ENCODE assay signal across 9 cellular contexts in genomic region chr20:22385602-22386299, GRCh38.
A peak's percentile ranks its signal among the peaks of the same experiment; 100 is the strongest.
DNase-seq lines count a peak whose midpoint lies in the region; ATAC-seq, FAIRE-seq and TF ChIP-seq lines count a peak whose summit lies in the region.
"Had no signal": no experiment of that assay in that cellular context is flagged by ENCODE, and none has a peak within 500 bp of the region (broad histone marks: within the 10 kb centered on the region; RNA-seq: fewer than 3 reads in every experiment).

No MANE protein-coding gene starts in this region.

- H3K4me3 ChIP-seq in HepG2 (replicated peaks in 1 of 3; ENCODE audit: insufficient read depth in 1 of 3, low read depth in 2 of 3, low read length in 3 of 3) (no peak overlapping the region), colonic mucosa (no peak overlapping the region), spleen (no peak overlapping the region)

- H3K4me1 ChIP-seq in HepG2 (ENCODE audit: insufficient read depth, low read length) (peaks cover 17% of the 10 kb centered on the region), colonic mucosa (no peaks in the 10 kb centered on the region), spleen (no peaks in the 10 kb centered on the region)

- TF ChIP-seq CTCF in HepG2 (CRISPR knock-in tag; IDR thresholded peaks at IDR 0.05) (peak; percentile 92), colonic mucosa (IDR thresholded peaks at IDR 0.05) (no peak), spleen (IDR thresholded peaks at IDR 0.05 in 8 of 11, conservative IDR thresholded peaks at IDR 0.05 in 3 of 11) (no peak)

- H3K9ac ChIP-seq in HepG2 (ENCODE audit: insufficient read depth, low read depth, low read length) (no peak overlapping the region), colonic mucosa (ENCODE audit: low read depth in 2 of 2, low read length in 2 of 2) (no peak overlapping the region)
- H3K9ac ChIP-seq: KMS-11 had no signal

- in situ Hi-C loops in HepG2 (cut with HindIII; ENCODE audit: extremely low pct_ligation_motif_present, low pct_unique_long_range_greater_than_20kb): loop anchor here (5.0 kb wide), 1 partner anchor 202 kb away; no protein-coding TSS in a partner anchor

- POLR2A ChIA-PET in HepG2 (lab: Yijun Ruan, JAX): no interaction called here

- H2AFZ ChIP-seq in HepG2 (ENCODE audit: low read length): no peak overlapping the region

- TF ChIP-seq POLR2A in HepG2 (IDR thresholded peaks at IDR 0.05; ENCODE audit: insufficient read depth in 1 of 2, low read depth in 2 of 2, low read length in 2 of 2) (no peak), spleen (IDR thresholded peaks at IDR 0.05) (no peak)

- BruUV-seq in HepG2 (replicated peaks; lab: Mats Ljungman, UMichigan): no TSS peak

- 3% methylated on average over 7 of the region's 7 CpGs for WGBS in HepG2 (ENCODE audit: low lambda C conversion rate)
- 55 to 71% (median 64%) methylated on average over 7 of the region's 7 CpGs for WGBS in spleen, 5 donors

- H3K36me3 ChIP-seq in HepG2 (replicated peaks in 1 of 2; ENCODE audit: control insufficient read depth in 1 of 2, insufficient read depth in 2 of 2, low read length in 2 of 2) (no peaks in the 10 kb centered on the region), colonic mucosa (no peaks in the 10 kb centered on the region), spleen (no peaks in the 10 kb centered on the region)

- H3K27me3 ChIP-seq in HepG2 (ENCODE audit: control insufficient read depth in 1 of 2, insufficient read depth in 2 of 2, low read length in 2 of 2) (peaks cover 0 to 45% of the 10 kb centered on the region in 2 experiments; a peak in 3 of 5 replicates), colonic mucosa (no peaks in the 10 kb centered on the region), spleen (replicated peaks in 1 of 7) (peaks cover 0 to 7% (median 0%) of the 10 kb centered on the region in 7 donors)

- TF ChIP-seq EP300 in HepG2 (IDR thresholded peaks at IDR 0.05; ENCODE audit: low read depth in 2 of 2, low read length in 2 of 2): no peak
- TF ChIP-seq EP300 in HepG2 (CRISPR knock-in tag; IDR thresholded peaks at IDR 0.05; ENCODE audit: borderline replicate concordance): no peak

- no peaks in the 10 kb centered on the region for H3K79me2 ChIP-seq in HepG2 (ENCODE audit: insufficient read depth, low read length)

- no peak overlapping the region for H3K27ac ChIP-seq in HepG2 (ENCODE audit: extremely low read length, insufficient read depth, low read length)
- H3K27ac ChIP-seq in colonic mucosa: no peak overlapping the region
- no peak overlapping the region for H3K27ac ChIP-seq in spleen
- H3K27ac ChIP-seq: KMS-11 had no signal

- CTCF ChIA-PET in HepG2 (lab: Yijun Ruan, JAX; ENCODE audit: low intra/inter-chr PET ratio, low total read pairs): interaction anchor here (0.8 to 3.0 kb wide), 6 partner anchors 47 to 298 kb away, joined by 3 to 27 read pairs (median 10); no protein-coding TSS in a partner anchor

- ATAC-seq in HepG2: peak; percentile 94

- intact Hi-C loops in HepG2 (cut with micrococcal nuclease; ENCODE audit: unreplicated experiment): loop anchor here (1.0 to 5.0 kb wide), 6 partner anchors 45 to 299 kb away; no protein-coding TSS in a partner anchor
- intact Hi-C loops in colonic mucosa (cut with DNase I): loop anchor here (5.0 kb wide), 1 partner anchor 202 kb away; no protein-coding TSS in a partner anchor
- intact Hi-C loops in spleen (cut with DNase I; ENCODE audit: low total_unique reads): no loop called here

- H3K4me2 ChIP-seq in HepG2 (ENCODE audit: low read depth, low read length): 0 out of 2 replicates have a peak overlapping the region, but pooled peaks have one; percentile 18
- H3K4me2 ChIP-seq: KMS-11 had no signal

- peak; percentile 93 for FAIRE-seq in HepG2 (lab: Jason Lieb, UNC)

- H3K9me3 ChIP-seq in HepG2 (ENCODE audit: low read length) (no peaks in the 10 kb centered on the region), colonic mucosa (no peaks in the 10 kb centered on the region), spleen (no peaks in the 10 kb centered on the region)

- DNase-seq in DMS153 treated with DMSO at 0.1 percent for 48 hours (lab: John Stamatoyannopoulos, UW; ENCODE audit: unreplicated experiment) (peak; percentile 46), NCI-H146 treated with DMSO at 0.1 percent for 48 hours (lab: John Stamatoyannopoulos, UW; ENCODE audit: unreplicated experiment) (peak; percentile 84), SW480 (ENCODE audit: low spot score) (peak; percentile 71), HepG2 (ENCODE audit: low spot score) (peak; percentile 75), nucleus accumbens (lab: John Stamatoyannopoulos, UW) (no peak), colonic mucosa (no peak), NCI-H446 (lab: John Stamatoyannopoulos, UW) (no peak), spleen (no peak)

- TF ChIP-seq RAD21 in HepG2 (CRISPR knock-in tag; IDR thresholded peaks at IDR 0.05): peak; percentile 95

- H4K20me1 ChIP-seq in HepG2 (ENCODE audit: insufficient read depth, low read length): no peaks in the 10 kb centered on the region

TF ChIP-seq in HepG2, 621 proteins besides CTCF, POLR2A, EP300 and RAD21 (continues in another document):
- TF ChIP-seq IKZF4 (CRISPR knock-in tag; IDR thresholded peaks at IDR 0.05; ENCODE audit: borderline replicate concordance, low read depth, not compliant biosample characterization): no peak
- TF ChIP-seq ZNF558 (CRISPR knock-in tag; IDR thresholded peaks at IDR 0.05; ENCODE audit: borderline replicate concordance): no peak
- TF ChIP-seq, protein P1, sequence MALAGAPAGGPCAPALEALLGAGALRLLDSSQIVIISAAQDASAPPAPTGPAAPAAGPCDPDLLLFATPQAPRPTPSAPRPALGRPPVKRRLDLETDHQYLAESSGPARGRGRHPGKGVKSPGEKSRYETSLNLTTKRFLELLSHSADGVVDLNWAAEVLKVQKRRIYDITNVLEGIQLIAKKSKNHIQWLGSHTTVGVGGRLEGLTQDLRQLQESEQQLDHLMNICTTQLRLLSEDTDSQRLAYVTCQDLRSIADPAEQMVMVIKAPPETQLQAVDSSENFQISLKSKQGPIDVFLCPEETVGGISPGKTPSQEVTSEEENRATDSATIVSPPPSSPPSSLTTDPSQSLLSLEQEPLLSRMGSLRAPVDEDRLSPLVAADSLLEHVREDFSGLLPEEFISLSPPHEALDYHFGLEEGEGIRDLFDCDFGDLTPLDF (CRISPR knock-in tag; IDR thresholded peaks at IDR 0.05): no peak
- no peak for TF ChIP-seq RARG (CRISPR knock-in tag; IDR thresholded peaks at IDR 0.05; ENCODE audit: low read depth)
- no peak for TF ChIP-seq BATF2 (CRISPR knock-in tag; IDR thresholded peaks at IDR 0.05)
- no peak for TF ChIP-seq ZMYM2 (CRISPR knock-in tag; IDR thresholded peaks at IDR 0.05)
- no peak for TF ChIP-seq ZFP90 (CRISPR knock-in tag; IDR thresholded peaks at IDR 0.05; ENCODE audit: borderline replicate concordance)
- TF ChIP-seq, protein P2, sequence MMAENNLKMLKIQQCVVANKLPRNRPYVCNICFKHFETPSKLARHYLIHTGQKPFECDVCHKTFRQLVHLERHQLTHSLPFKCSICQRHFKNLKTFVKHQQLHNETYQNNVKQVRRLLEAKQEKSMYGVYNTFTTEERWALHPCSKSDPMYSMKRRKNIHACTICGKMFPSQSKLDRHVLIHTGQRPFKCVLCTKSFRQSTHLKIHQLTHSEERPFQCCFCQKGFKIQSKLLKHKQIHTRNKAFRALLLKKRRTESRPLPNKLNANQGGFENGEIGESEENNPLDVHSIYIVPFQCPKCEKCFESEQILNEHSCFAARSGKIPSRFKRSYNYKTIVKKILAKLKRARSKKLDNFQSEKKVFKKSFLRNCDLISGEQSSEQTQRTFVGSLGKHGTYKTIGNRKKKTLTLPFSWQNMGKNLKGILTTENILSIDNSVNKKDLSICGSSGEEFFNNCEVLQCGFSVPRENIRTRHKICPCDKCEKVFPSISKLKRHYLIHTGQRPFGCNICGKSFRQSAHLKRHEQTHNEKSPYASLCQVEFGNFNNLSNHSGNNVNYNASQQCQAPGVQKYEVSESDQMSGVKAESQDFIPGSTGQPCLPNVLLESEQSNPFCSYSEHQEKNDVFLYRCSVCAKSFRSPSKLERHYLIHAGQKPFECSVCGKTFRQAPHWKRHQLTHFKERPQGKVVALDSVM (CRISPR knock-in tag; IDR thresholded peaks at IDR 0.05): no peak
- TF ChIP-seq, protein P3, sequence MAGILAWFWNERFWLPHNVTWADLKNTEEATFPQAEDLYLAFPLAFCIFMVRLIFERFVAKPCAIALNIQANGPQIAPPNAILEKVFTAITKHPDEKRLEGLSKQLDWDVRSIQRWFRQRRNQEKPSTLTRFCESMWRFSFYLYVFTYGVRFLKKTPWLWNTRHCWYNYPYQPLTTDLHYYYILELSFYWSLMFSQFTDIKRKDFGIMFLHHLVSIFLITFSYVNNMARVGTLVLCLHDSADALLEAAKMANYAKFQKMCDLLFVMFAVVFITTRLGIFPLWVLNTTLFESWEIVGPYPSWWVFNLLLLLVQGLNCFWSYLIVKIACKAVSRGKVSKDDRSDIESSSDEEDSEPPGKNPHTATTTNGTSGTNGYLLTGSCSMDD (CRISPR knock-in tag; IDR thresholded peaks at IDR 0.05): no peak
- no peak for TF ChIP-seq GZF1 (CRISPR knock-in tag; IDR thresholded peaks at IDR 0.05)
- peak; percentile 46 for TF ChIP-seq GFI1 (CRISPR knock-in tag; IDR thresholded peaks at IDR 0.05; ENCODE audit: borderline replicate concordance)
- TF ChIP-seq NR2F2 (IDR thresholded peaks at IDR 0.05; ENCODE audit: borderline replicate concordance, low read depth): no peak; the same call in 1 of the 2 replicates
- TF ChIP-seq ZNF773 (CRISPR knock-in tag; IDR thresholded peaks at IDR 0.05; ENCODE audit: borderline replicate concordance): no peak
- TF ChIP-seq, protein P4, sequence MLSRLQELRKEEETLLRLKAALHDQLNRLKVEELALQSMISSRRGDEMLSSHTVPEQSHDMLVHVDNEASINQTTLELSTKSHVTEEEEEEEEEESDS (CRISPR knock-in tag; IDR thresholded peaks at IDR 0.05; ENCODE audit: borderline replicate concordance): no peak
- no peak for TF ChIP-seq MAF1 (CRISPR knock-in tag; IDR thresholded peaks at IDR 0.05; ENCODE audit: borderline replicate concordance)
- no peak for TF ChIP-seq SP2 (CRISPR knock-in tag; IDR thresholded peaks at IDR 0.05)
- no peak for TF ChIP-seq ZBTB1 (CRISPR knock-in tag; IDR thresholded peaks at IDR 0.05; ENCODE audit: borderline replicate concordance)
- no peak for TF ChIP-seq GATAD1 (CRISPR knock-in tag; IDR thresholded peaks at IDR 0.05)
- no peak for TF ChIP-seq ZNF709 (CRISPR knock-in tag; IDR thresholded peaks at IDR 0.05)

Comparison
In these comparisons a context has a peak if more than half of its experiments do, and no peak if none do; other contexts are left out.
1. DNase-seq: peak in DMS153 treated with DMSO at 0.1 percent for 48 hours (single experiment), NCI-H146 treated with DMSO at 0.1 percent for 48 hours (single experiment), SW480 (single experiment) and HepG2 (single experiment); none in nucleus accumbens (0 of 56), colonic mucosa (single experiment), NCI-H446 (0 of 2) and spleen (single experiment).